Comparison of ENCODE assay signal across 8 cellular contexts in genomic region chr17:77365584-77366186, GRCh38.
DNase-seq lines count a peak whose midpoint lies in the region; ATAC-seq, FAIRE-seq and TF ChIP-seq lines count a peak whose summit lies in the region.

No MANE protein-coding gene starts in this region.

- intact Hi-C loops in ovary (cut with DNase I) = no loop called here

- 33 to 42% methylated on average over 11 of the region's 11 CpGs for WGBS in esophagus, 2 donors
- 66 to 79% (median 68%) methylated on average over 11 of the region's 11 CpGs for WGBS in ovary, 3 donors

- peak; percentile 89 for FAIRE-seq in RCC 7860 (lab: Jason Lieb, UNC)

- DNase-seq in activated effector memory CD4-positive, alpha-beta T cell treated with anti-CD3 and anti-CD28 coated beads, Interleukin-2, amount 50 U/mL, for 16 hours = peak; percentile 76
- no peak for DNase-seq in activated effector memory CD4-positive, alpha-beta T cell treated with Interleukin-2 at 50 U/mL for 16 hours
- DNase-seq in RCC 7860 (ENCODE audit: low spot score) (peak; percentile 90), ovary (peak; percentile 58 to 72 (median 64)), SIG-M5 treated with dmso at 0.1 percent for 504 hours (lab: John Stamatoyannopoulos, UW; ENCODE audit: unreplicated experiment) (no peak), cerebellar nuclear complex (lab: John Stamatoyannopoulos, UW) (no peak)

- TF ChIP-seq POLR2A in ovary (IDR thresholded peaks at IDR 0.05) = no peak

- TF ChIP-seq EP300 in ovary (IDR thresholded peaks at IDR 0.05) = no peak

- peaks cover 7 to 31% of the 10 kb centered on the region in 2 donors for H3K4me1 ChIP-seq in esophagus (ENCODE audit: control insufficient read depth in 2 of 2, insufficient read depth in 2 of 2, low read length in 1 of 2)
- H3K4me1 ChIP-seq in ovary (ENCODE audit: insufficient read depth) = peaks cover 24% of the 10 kb centered on the region

- peaks cover 0 to 5% of the 10 kb centered on the region in 2 donors for H3K36me3 ChIP-seq in esophagus (ENCODE audit: control insufficient read depth in 2 of 2, insufficient read depth in 2 of 2, low read length in 1 of 2)
- H3K36me3 ChIP-seq in ovary = no peaks in the 10 kb centered on the region

- H3K27me3 ChIP-seq in esophagus (ENCODE audit: control insufficient read depth in 1 of 2, insufficient read depth in 2 of 2, low read length in 2 of 2) (no peaks in the 10 kb centered on the region), ovary (no peaks in the 10 kb centered on the region)

- no peaks in the 10 kb centered on the region for H3K9me3 ChIP-seq in esophagus (ENCODE audit: control insufficient read depth in 2 of 2, insufficient read depth in 1 of 2, low read depth in 1 of 2, low read length in 1 of 2)
- no peaks in the 10 kb centered on the region for H3K9me3 ChIP-seq in ovary

- TF ChIP-seq CTCF in ovary (IDR thresholded peaks at IDR 0.05) = no peak

- H3K27ac ChIP-seq in esophagus (ENCODE audit: low read depth in 2 of 2, low read length in 1 of 2) (peak overlapping the region; percentile 79 to 82), ovary (peak overlapping the region in 1 of 2 donors; percentile 34)

- H3K4me3 ChIP-seq in esophagus (ENCODE audit: low read depth in 1 of 2, low read length in 2 of 2) (no peak overlapping the region), ovary (no peak overlapping the region)

- no peak for ATAC-seq in GM19351 (IDR thresholded peaks at IDR 0.05; ENCODE audit: unreplicated experiment)

Comparison
In these comparisons a context has a peak if more than half of its experiments do, and no peak if none do; other contexts are left out.
1. DNase-seq: peak in activated effector memory CD4-positive, alpha-beta T cell treated with anti-CD3 and anti-CD28 coated beads, Interleukin-2, amount 50 U/mL, for 16 hours (single experiment), RCC 7860 (single experiment) and ovary (5 of 5); none in activated effector memory CD4-positive, alpha-beta T cell treated with Interleukin-2 at 50 U/mL for 16 hours (single experiment), SIG-M5 treated with dmso at 0.1 percent for 504 hours (single experiment) and cerebellar nuclear complex (0 of 2).